In the genomic region with DNA sequence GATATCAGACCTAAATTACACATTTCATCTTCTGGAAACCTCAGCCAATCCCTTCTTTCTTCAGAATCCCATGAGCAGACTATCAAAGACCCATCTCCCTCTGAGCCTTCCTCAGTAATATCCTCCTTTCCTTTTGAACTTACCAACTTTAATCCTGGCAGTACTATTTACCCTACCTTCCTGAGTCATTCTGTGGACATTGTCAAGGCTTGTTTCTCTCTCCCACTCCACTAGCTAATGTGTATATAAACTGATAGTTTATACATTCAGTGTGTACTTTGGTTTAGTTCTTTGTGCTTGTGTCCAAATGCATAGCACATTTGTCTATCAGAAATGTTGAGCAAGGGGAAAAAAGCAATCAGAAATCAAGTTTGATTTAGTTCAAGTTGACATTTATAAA, we compare ENCODE assay signal across 18 cellular contexts.
A peak's percentile ranks its signal among the peaks of the same experiment; 100 is the strongest.
DNase-seq lines count a peak whose midpoint lies in the region; ATAC-seq, FAIRE-seq and TF ChIP-seq lines count a peak whose summit lies in the region.
"Had no signal": no experiment of that assay in that cellular context is flagged by ENCODE, and none has a peak within 500 bp of the region (broad histone marks: within the 10 kb centered on the region; RNA-seq: fewer than 3 reads in every experiment).

No MANE protein-coding gene starts in this region.

- H3K36me3 Mint-ChIP-seq in nephron progenitor cell (ENCODE audit: low read depth): peaks cover 20% of the 10 kb centered on the region
- H3K36me3 Mint-ChIP-seq: CD8-positive, alpha-beta memory T cell had no signal

- peaks cover 1% of the 10 kb centered on the region for H3K27me3 Mint-ChIP-seq in nephron progenitor cell (ENCODE audit: low read depth, poor library complexity)
- H3K27me3 Mint-ChIP-seq: CD8-positive, alpha-beta memory T cell had no signal

- no peaks in the 10 kb centered on the region for H3K9me3 ChIP-seq in mammary epithelial cell (replicated peaks; ENCODE audit: insufficient read depth, low read length)
- H3K9me3 ChIP-seq: HAP-1 had no signal

- FAIRE-seq in HTR-8/SVneo (lab: Jason Lieb, UNC): peak; percentile 46

- H3K4me3 Mint-ChIP-seq in nephron progenitor cell: no peak overlapping the region
- H3K4me3 Mint-ChIP-seq: CD8-positive, alpha-beta memory T cell had no signal

- H3K27me3 ChIP-seq in mammary epithelial cell (ENCODE audit: insufficient read depth, low read length): peaks cover 1% of the 10 kb centered on the region

- in situ Hi-C loops in mammary epithelial cell (cut with MboI; ENCODE audit: low sequenced_read_pairs in 2 of 2): no loop called here

- H2AFZ ChIP-seq in mammary epithelial cell (ENCODE audit: low read depth, low read length): peak overlapping the region; percentile 31

- H3K4me2 ChIP-seq in mammary epithelial cell (ENCODE audit: insufficient read depth, low read depth, low read length): peak overlapping the region; percentile 51
- H3K4me2 ChIP-seq: KMS-11 had no signal

- BruUV-seq in mammary epithelial cell (replicated peaks; lab: Mats Ljungman, UMichigan): no TSS peak

- peaks cover 26% of the 10 kb centered on the region for H3K4me1 Mint-ChIP-seq in nephron progenitor cell
- H3K4me1 Mint-ChIP-seq: CD8-positive, alpha-beta memory T cell had no signal

- H3K27ac Mint-ChIP-seq in nephron progenitor cell: peak overlapping the region; percentile 61
- H3K27ac Mint-ChIP-seq: CD8-positive, alpha-beta memory T cell had no signal

- DNase-seq in NCI-H345 (lab: John Stamatoyannopoulos, UW) (peak; percentile 23), NCI-H345 treated with DMSO at 0.1 percent for 48 hours (lab: John Stamatoyannopoulos, UW; ENCODE audit: unreplicated experiment) (no peak), HTR-8/SVneo (ENCODE audit: insufficient read length, low spot score) (no peak), mammary epithelial cell (peak; percentile 76), nephron progenitor cell (no peak), NCI-H526 treated with DMSO at 0.1 percent for 48 hours (lab: John Stamatoyannopoulos, UW) (no peak)
- DNase-seq: CD8-positive, alpha-beta memory T cell; EL; MM.1S; NCI-H1105 treated with DMSO at 0.1 percent for 48 hours; NCI-H187; T-helper 2 cell had no signal

- H3K4me3 ChIP-seq in mammary epithelial cell (replicated peaks in 1 of 3; ENCODE audit: insufficient read depth in 1 of 3, low read depth in 2 of 3, low read length in 3 of 3): no peak overlapping the region
- H3K4me3 ChIP-seq: HAP-1 had no signal

- H3K4me1 ChIP-seq in mammary epithelial cell (ENCODE audit: insufficient read depth, low read length): peaks cover 7% of the 10 kb centered on the region
- H3K4me1 ChIP-seq: HAP-1 had no signal

- dilution Hi-C loops in mammary epithelial cell (cut with HindIII; ENCODE audit: low sequenced_read_pairs): no loop called here

- no peak overlapping the region for H3K9ac ChIP-seq in mammary epithelial cell (ENCODE audit: insufficient read depth, low read length)
- H3K9ac ChIP-seq: KMS-11 had no signal

- ATAC-seq in HG02938 (IDR thresholded peaks at IDR 0.05; ENCODE audit: unreplicated experiment): no peak
- ATAC-seq in GM19467 (IDR thresholded peaks at IDR 0.05; ENCODE audit: unreplicated experiment): no peak
- ATAC-seq: Right ventricle myocardium inferior had no signal

- H3K79me2 ChIP-seq in mammary epithelial cell (ENCODE audit: insufficient read depth, low read length): no peaks in the 10 kb centered on the region

- H4K20me1 ChIP-seq in mammary epithelial cell (ENCODE audit: insufficient read depth, low read length): no peaks in the 10 kb centered on the region

- TF ChIP-seq CTCF in mammary epithelial cell (conservative IDR thresholded peaks at IDR 0.05 in 1 of 2, IDR thresholded peaks at IDR 0.05 in 1 of 2; ENCODE audit: extremely low read depth in 1 of 2, insufficient read depth in 1 of 2, low read depth in 1 of 2, low read length in 2 of 2) (no peak), nephron progenitor cell (IDR thresholded peaks at IDR 0.05) (no peak)

- intact Hi-C loops in mammary epithelial cell (cut with micrococcal nuclease): no loop called here

- CTCF ChIA-PET in mammary epithelial cell (lab: Charles Lee; ENCODE audit: low non-redundant PET): no interaction called here

- H3K27ac ChIP-seq in mammary epithelial cell (ENCODE audit: insufficient read depth, low read depth, low read length): no peak overlapping the region
- H3K27ac ChIP-seq: 22Rv1, KMS-11 had no signal

- H3K36me3 ChIP-seq in mammary epithelial cell (ENCODE audit: insufficient read depth, low read length): no peaks in the 10 kb centered on the region
- H3K36me3 ChIP-seq: HAP-1 had no signal

- H3K9me3 Mint-ChIP-seq in nephron progenitor cell: peaks cover 19% of the 10 kb centered on the region

Comparison
In these comparisons a context has a peak if more than half of its experiments do, and no peak if none do; other contexts are left out.
1. DNase-seq: peak in NCI-H345 (single experiment) and mammary epithelial cell (single experiment); none in NCI-H345 treated with DMSO at 0.1 percent for 48 hours (single experiment), HTR-8/SVneo (single experiment), nephron progenitor cell (single experiment) and NCI-H526 treated with DMSO at 0.1 percent for 48 hours (single experiment).